Comparison of ENCODE assay signal across 1 cellular context in the genomic region with DNA sequence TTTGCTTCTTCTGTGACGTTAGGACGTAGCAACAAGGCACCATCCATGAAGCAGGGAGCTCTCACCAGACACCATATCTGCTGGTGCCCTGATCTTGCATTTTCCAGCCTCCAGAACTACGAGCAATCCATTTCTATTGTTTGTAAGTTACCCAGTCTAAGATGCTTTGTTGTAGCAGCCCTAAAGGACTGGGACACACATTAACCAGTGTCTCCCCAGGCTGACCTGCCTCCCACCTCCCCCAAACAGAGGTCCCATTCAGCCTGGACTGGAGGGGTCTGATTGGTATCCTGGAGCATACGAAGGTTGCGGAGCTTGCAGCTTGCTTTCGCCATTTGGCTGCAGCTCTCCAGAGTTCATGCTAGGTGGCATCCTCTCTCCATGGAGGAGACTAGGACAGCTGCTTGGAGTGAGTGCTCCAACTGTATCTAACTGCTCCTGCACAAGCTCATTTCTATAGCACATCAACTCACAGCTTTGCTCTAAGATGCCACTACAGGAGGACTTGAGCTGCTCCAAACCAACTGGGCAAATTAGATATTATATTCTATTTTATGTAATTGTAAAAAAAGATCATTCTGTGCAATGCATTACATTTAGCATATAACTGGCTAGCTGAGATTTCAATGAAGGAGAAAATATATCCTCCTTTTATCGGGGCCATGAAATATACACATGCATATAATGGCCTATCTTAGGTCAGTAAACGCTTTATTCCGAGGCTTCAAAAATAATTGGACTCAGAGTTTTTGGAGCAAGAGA.
TF ChIP-seq lines count a peak whose summit lies in the region.

No MANE protein-coding gene starts in this region.

TF ChIP-seq in H1, 55 proteins besides CTCF, POLR2A, EP300 and RAD21:
- TF ChIP-seq ATF3 (IDR thresholded peaks at IDR 0.05; ENCODE audit: insufficient read depth, low read depth, low read length) (no peak), MAFK (IDR thresholded peaks at IDR 0.05; ENCODE audit: low read depth, low read length) (no peak), TCF12 (IDR thresholded peaks at IDR 0.05; ENCODE audit: low read depth, low read length) (no peak), FOSL1 (IDR thresholded peaks at IDR 0.05; ENCODE audit: insufficient read depth, low read depth, low read length) (no peak), POLR2AphosphoS5 (IDR thresholded peaks at IDR 0.05; ENCODE audit: low read depth, low read length) (no peak), SP1 (IDR thresholded peaks at IDR 0.05; ENCODE audit: low read depth, low read length) (no peak)
